19 cellular contexts compared by ENCODE assay signal in the genomic region with DNA sequence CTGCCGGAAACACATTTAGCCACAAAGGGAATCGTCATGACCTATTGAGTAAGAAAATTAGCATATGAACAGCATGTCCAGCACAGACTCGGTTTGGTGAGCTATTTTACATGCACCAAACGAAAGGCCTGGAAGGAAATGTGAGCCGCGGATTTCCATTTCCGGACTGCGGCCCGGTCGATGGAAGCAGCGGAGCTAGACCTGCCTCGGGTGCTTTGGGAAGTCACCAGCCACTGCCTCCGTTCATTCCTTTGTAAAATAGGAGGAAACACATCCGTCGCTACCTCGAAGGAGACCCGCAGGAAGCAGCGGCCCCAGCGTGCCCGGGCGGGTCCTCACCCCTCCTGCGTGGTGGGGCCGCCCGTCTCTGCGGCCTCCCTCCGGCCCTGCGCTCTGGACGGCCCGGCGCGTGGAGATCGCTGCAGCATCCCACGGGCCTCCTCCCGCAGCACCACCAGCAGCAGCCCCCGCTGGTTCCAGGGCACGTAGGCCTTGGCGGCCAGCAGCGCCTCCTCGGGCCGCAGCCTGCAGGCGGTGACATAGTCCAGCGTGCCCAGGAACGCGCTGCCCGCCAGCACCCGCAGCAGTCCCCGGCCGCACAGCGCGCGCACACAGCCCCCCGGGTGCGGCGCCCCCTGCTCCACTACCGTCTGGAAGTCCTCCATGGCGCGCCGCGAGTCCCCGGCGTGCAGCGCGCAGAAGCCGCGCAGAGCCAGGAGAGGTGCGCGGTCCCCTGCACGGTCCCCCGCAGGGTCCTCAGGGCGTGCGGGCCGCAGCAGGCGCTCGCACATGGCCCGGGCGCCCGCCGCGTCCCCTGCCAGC. TPM values are rescaled to one million over a fixed set of nuclear protein-coding genes. Genes with fewer than 3 reads are reported as not detected.
DNase-seq lines count a peak whose midpoint lies in the region; ATAC-seq and TF ChIP-seq lines count a peak whose summit lies in the region.
"Had no signal": no experiment of that assay in that cellular context is flagged by ENCODE, and none has a peak within 500 bp of the region (broad histone marks: within the 10 kb centered on the region; RNA-seq: fewer than 3 reads in every experiment).

No MANE protein-coding gene starts in this region.

- no peak for TF ChIP-seq CTCF in A673 (conservative IDR thresholded peaks at IDR 0.05; ENCODE audit: low read depth, low read length)

- no peak overlapping the region for H3K4me3 Mint-ChIP-seq in activated CD8-positive, alpha-beta T cell treated with anti-CD3 and anti-CD28 coated beads, Interleukin-2, amount 10 ng/mL, durations not matched to agents 7 days and 5 days
- H3K4me3 Mint-ChIP-seq in naive thymus-derived CD8-positive, alpha-beta T cell = peak overlapping the region in 7 of 10 donors; percentile 22 to 63 (median 48)
- H3K4me3 Mint-ChIP-seq: stimulated activated effector memory CD8-positive, alpha-beta T cell treated with anti-CD3 and anti-CD28 coated beads, Interleukin-12 subunit alpha, Interleukin-12 subunit beta, amount 100 ng/mL, for 72 hours; T-helper 2 cell treated with Interferon-gamma antibody and Interleukin-4, amounts not matched to agents 5 μg/mL and 100 μg/mL, for 36 hours had no signal

- intact Hi-C loops in A673 (cut with micrococcal nuclease; ENCODE audit: unreplicated experiment) = no loop called here

- DNase-seq in activated CD4-positive, CD25-positive, alpha-beta regulatory T cell treated with anti-CD3 and anti-CD28 coated beads, Interleukin-2, amount 50 U/mL, for 72 hours = peak; percentile 25
- peak; percentile 33 for DNase-seq in activated CD8-positive, alpha-beta T cell treated with anti-CD3 and anti-CD28 coated beads, Interleukin-2, amount 10 ng/mL, durations not matched to agents 7 days and 5 days
- DNase-seq in naive thymus-derived CD8-positive, alpha-beta T cell = no peak
- DNase-seq in NCI-H748 (lab: John Stamatoyannopoulos, UW; ENCODE audit: unreplicated experiment) (no peak), A673 (ENCODE audit: low spot score) (no peak)
- DNase-seq: activated CD4-positive, alpha-beta T cell treated with anti-CD3 and anti-CD28 coated beads for 1 hour; NCI-H1105 treated with DMSO at 0.1 percent for 48 hours; NCI-H748 treated with DMSO at 0.1 percent for 48 hours; PC-9 had no signal

- H3K27me3 Mint-ChIP-seq in activated CD8-positive, alpha-beta T cell treated with anti-CD3 and anti-CD28 coated beads, Interleukin-2, amount 10 ng/mL, durations not matched to agents 7 days and 5 days (ENCODE audit: low read depth) = peaks cover 31% of the 10 kb centered on the region
- peaks cover 31 to 64% (median 42%) of the 10 kb centered on the region in 5 donors for H3K27me3 Mint-ChIP-seq in naive thymus-derived CD8-positive, alpha-beta T cell

- peaks cover 20% of the 10 kb centered on the region for H3K4me1 ChIP-seq in BLaER1
- H3K4me1 ChIP-seq in A673 (ENCODE audit: insufficient read depth, low read length, poor library complexity, severe bottlenecking) = no peaks in the 10 kb centered on the region

- H3K4me3 ChIP-seq in BLaER1 (no peak overlapping the region), A673 (ENCODE audit: low read depth, low read length, poor library complexity, severe bottlenecking) (no peak overlapping the region)
- H3K4me3 ChIP-seq: gastroesophageal sphincter, PC-9, tibial artery had no signal

- POLR2A ChIA-PET in activated CD8-positive, alpha-beta T cell treated with anti-CD3 and anti-CD28 coated beads, Interleukin-2, amount 10 ng/mL, durations not matched to agents 7 days and 5 days (lab: Charles Lee) = no interaction called here
- POLR2A ChIA-PET in naive thymus-derived CD8-positive, alpha-beta T cell (lab: Charles Lee) = no interaction called here
- POLR2A ChIA-PET in A673 (lab: Charles Lee; ENCODE audit: low non-redundant PET) = no interaction called here

- H3K27ac ChIP-seq in BLaER1 (peak overlapping the region; percentile 68), A673 (ENCODE audit: low read depth, low read length, poor library complexity, severe bottlenecking) (no peak overlapping the region)
- H3K27ac ChIP-seq: 22Rv1, gastroesophageal sphincter, KMS-11, PC-9, tibial artery had no signal

- peak overlapping the region; percentile 56 for H3K4me2 ChIP-seq in BLaER1
- H3K4me2 ChIP-seq: KMS-11, PC-9 had no signal

- no peaks in the 10 kb centered on the region for H4K20me1 ChIP-seq in BLaER1

- H3K36me3 ChIP-seq in BLaER1 = no peaks in the 10 kb centered on the region
- no peaks in the 10 kb centered on the region for H3K36me3 ChIP-seq in A673 (ENCODE audit: insufficient read depth, low read length, poor library complexity, severe bottlenecking)
- H3K36me3 ChIP-seq: gastroesophageal sphincter, tibial artery had no signal

- H3K9ac ChIP-seq in BLaER1 = no peak overlapping the region
- H3K9ac ChIP-seq: KMS-11 had no signal

- H3K9me3 Mint-ChIP-seq in activated CD8-positive, alpha-beta T cell treated with anti-CD3 and anti-CD28 coated beads, Interleukin-2, amount 10 ng/mL, durations not matched to agents 7 days and 5 days (ENCODE audit: insufficient read depth) = peaks cover 16% of the 10 kb centered on the region
- peaks cover 5 to 36% (median 23%) of the 10 kb centered on the region in 9 donors for H3K9me3 Mint-ChIP-seq in naive thymus-derived CD8-positive, alpha-beta T cell

- ATAC-seq in activated CD4-positive, CD25-positive, alpha-beta regulatory T cell treated with anti-CD3 and anti-CD28 coated beads, Interleukin-2, amount 50 U/mL, for 24 hours = no peak
- peak; percentile 27 for ATAC-seq in activated CD8-positive, alpha-beta T cell treated with anti-CD3 and anti-CD28 coated beads, Interleukin-2, amount 10 ng/mL, durations not matched to agents 7 days and 5 days
- peak in 1 of 2 donors; percentile 32 for ATAC-seq in naive thymus-derived CD8-positive, alpha-beta T cell
- ATAC-seq in GM19328 (IDR thresholded peaks at IDR 0.05; ENCODE audit: unreplicated experiment) = no peak
- ATAC-seq: gastroesophageal sphincter; HCT116; stimulated activated effector memory CD8-positive, alpha-beta T cell treated with anti-CD3 and anti-CD28 coated beads, Interleukin-12 subunit alpha, Interleukin-12 subunit beta, amount 100 ng/mL, for 72 hours had no signal

- H3K27ac Mint-ChIP-seq in activated CD8-positive, alpha-beta T cell treated with anti-CD3 and anti-CD28 coated beads, Interleukin-2, amount 10 ng/mL, durations not matched to agents 7 days and 5 days = no peak overlapping the region
- no peak overlapping the region for H3K27ac Mint-ChIP-seq in naive thymus-derived CD8-positive, alpha-beta T cell
- H3K27ac Mint-ChIP-seq: stimulated activated effector memory CD8-positive, alpha-beta T cell treated with anti-CD3 and anti-CD28 coated beads, Interleukin-12 subunit alpha, Interleukin-12 subunit beta, amount 100 ng/mL, for 72 hours; T-helper 2 cell treated with Interferon-gamma antibody and Interleukin-4, amounts not matched to agents 5 μg/mL and 100 μg/mL, for 36 hours had no signal

- H3K9me3 ChIP-seq in BLaER1 = peaks cover 49% of the 10 kb centered on the region
- H3K9me3 ChIP-seq in A673 (ENCODE audit: low read depth, low read length, poor library complexity, severe bottlenecking) = peaks cover 13% of the 10 kb centered on the region

- H3K27me3 ChIP-seq in BLaER1 = no peaks in the 10 kb centered on the region
- no peaks in the 10 kb centered on the region for H3K27me3 ChIP-seq in A673 (replicated peaks; ENCODE audit: insufficient read depth, low read depth, low read length, poor library complexity)

- no peaks in the 10 kb centered on the region for H3K36me3 Mint-ChIP-seq in activated CD8-positive, alpha-beta T cell treated with anti-CD3 and anti-CD28 coated beads, Interleukin-2, amount 10 ng/mL, durations not matched to agents 7 days and 5 days (ENCODE audit: low read depth)
- peaks cover 2 to 28% (median 14%) of the 10 kb centered on the region in 3 donors for H3K36me3 Mint-ChIP-seq in naive thymus-derived CD8-positive, alpha-beta T cell
- H3K36me3 Mint-ChIP-seq: stimulated activated effector memory CD8-positive, alpha-beta T cell treated with anti-CD3 and anti-CD28 coated beads, Interleukin-12 subunit alpha, Interleukin-12 subunit beta, amount 100 ng/mL, for 72 hours had no signal

- CTCF ChIA-PET in activated CD8-positive, alpha-beta T cell treated with anti-CD3 and anti-CD28 coated beads, Interleukin-2, amount 10 ng/mL, durations not matched to agents 7 days and 5 days (lab: Charles Lee) = interaction anchor here (0.9 kb wide), 1 partner anchor 27 kb away, joined by 3 read pairs; no protein-coding TSS in a partner anchor
- CTCF ChIA-PET in A673 (lab: Charles Lee) = no interaction called here

- peaks cover 14% of the 10 kb centered on the region for H3K4me1 Mint-ChIP-seq in activated CD8-positive, alpha-beta T cell treated with anti-CD3 and anti-CD28 coated beads, Interleukin-2, amount 10 ng/mL, durations not matched to agents 7 days and 5 days (ENCODE audit: low read depth)
- peaks cover 0 to 8% (median 6%) of the 10 kb centered on the region in 4 donors for H3K4me1 Mint-ChIP-seq in naive thymus-derived CD8-positive, alpha-beta T cell
- H3K4me1 Mint-ChIP-seq: stimulated activated effector memory CD8-positive, alpha-beta T cell treated with anti-CD3 and anti-CD28 coated beads, Interleukin-12 subunit alpha, Interleukin-12 subunit beta, amount 100 ng/mL, for 72 hours had no signal

- no TSS peak for BruUV-seq in A673 (replicated peaks; lab: Mats Ljungman, UMichigan)

RNA-seq across cellular contexts. Expression of gene TTC34, which starts 12.1 kb away (rescaled TPM):
- under 1 TPM; 0.82 to 0.86 TPM for total RNA-seq in activated CD8-positive, alpha-beta T cell treated with anti-CD3 and anti-CD28 coated beads, Interleukin-2, amount 10 ng/mL, durations not matched to agents 7 days and 5 days
- total RNA-seq in naive thymus-derived CD8-positive, alpha-beta T cell = 1 to 10 TPM; 6.0 to 6.2 TPM
- polyA plus RNA-seq in naive thymus-derived CD8-positive, alpha-beta T cell = under 1 TPM; 0.03 to 0.37 (median 0.08) TPM
- 0.84 and 1.5 TPM in 2 replicates for total RNA-seq in A673 (2021)

Comparison
In these comparisons a context has a peak if more than half of its experiments do, and no peak if none do; other contexts are left out.
1. DNase-seq: peak in activated CD4-positive, CD25-positive, alpha-beta regulatory T cell treated with anti-CD3 and anti-CD28 coated beads, Interleukin-2, amount 50 U/mL, for 72 hours (single experiment) and activated CD8-positive, alpha-beta T cell treated with anti-CD3 and anti-CD28 coated beads, Interleukin-2, amount 10 ng/mL, durations not matched to agents 7 days and 5 days (single experiment); none in naive thymus-derived CD8-positive, alpha-beta T cell (0 of 10), NCI-H748 (single experiment) and A673 (single experiment).